In genomic region chr11:100961633-100962032, GRCh38 we compare ENCODE assay signal across 18 cellular contexts.
A peak's percentile ranks its signal among the peaks of the same experiment; 100 is the strongest.
DNase-seq lines count a peak whose midpoint lies in the region; FAIRE-seq and TF ChIP-seq lines count a peak whose summit lies in the region.
"Had no signal": no experiment of that assay in that cellular context is flagged by ENCODE, and none has a peak within 500 bp of the region (broad histone marks: within the 10 kb centered on the region; RNA-seq: fewer than 3 reads in every experiment).

No MANE protein-coding gene starts in this region.

- H3K4me1 ChIP-seq in breast epithelium, result no peaks in the 10 kb centered on the region
- no peaks in the 10 kb centered on the region for H3K4me1 ChIP-seq in effector memory CD4-positive, alpha-beta T cell (ENCODE audit: control insufficient read depth, insufficient read depth, low read length, poor library complexity, severe bottlenecking)
- no peaks in the 10 kb centered on the region for H3K4me1 ChIP-seq in CD4-positive, alpha-beta memory T cell (ENCODE audit: insufficient read depth, low read length)
- H3K4me1 ChIP-seq: BLaER1 treated with 17β-estradiol and CSF1 and Interleukin-3, amounts not matched to agents 10 nM and 100 nM had no signal

- H3K9me3 ChIP-seq in breast epithelium, result no peaks in the 10 kb centered on the region
- H3K9me3 ChIP-seq in effector memory CD4-positive, alpha-beta T cell (ENCODE audit: control insufficient read depth, low read length), result no peaks in the 10 kb centered on the region
- H3K9me3 ChIP-seq in CD4-positive, alpha-beta memory T cell (ENCODE audit: control insufficient read depth in 1 of 2, low read length in 2 of 2), result no peaks in the 10 kb centered on the region

- H3K27ac ChIP-seq in breast epithelium, result no peak overlapping the region
- H3K27ac ChIP-seq in effector memory CD4-positive, alpha-beta T cell (ENCODE audit: insufficient read depth, low read length, poor library complexity, severe bottlenecking), result no peak overlapping the region
- H3K27ac ChIP-seq in CD4-positive, alpha-beta memory T cell (ENCODE audit: low read depth, low read length), result no peak overlapping the region
- H3K27ac ChIP-seq: BLaER1 treated with 17β-estradiol and CSF1 and Interleukin-3, amounts not matched to agents 10 nM and 100 nM had no signal

- H3K36me3 ChIP-seq in breast epithelium (no peaks in the 10 kb centered on the region), bronchial epithelial cell (ENCODE audit: control insufficient read depth, insufficient read depth, low read length) (no peaks in the 10 kb centered on the region)
- H3K36me3 ChIP-seq in effector memory CD4-positive, alpha-beta T cell (ENCODE audit: control insufficient read depth, insufficient read depth, low read length), result no peaks in the 10 kb centered on the region
- no peaks in the 10 kb centered on the region for H3K36me3 ChIP-seq in CD4-positive, alpha-beta memory T cell (ENCODE audit: insufficient read depth, low read length)

- H3K4me1 Mint-ChIP-seq in MCF 10A (ENCODE audit: insufficient read depth, unreplicated experiment), result no peaks in the 10 kb centered on the region
- H3K4me1 Mint-ChIP-seq in CD4-positive, alpha-beta memory T cell, result no peaks in the 10 kb centered on the region
- H3K4me1 Mint-ChIP-seq: IgD-negative memory B cell had no signal

- H3K27ac Mint-ChIP-seq in MCF 10A (ENCODE audit: low read depth, unreplicated experiment), result no peak overlapping the region
- no peak overlapping the region for H3K27ac Mint-ChIP-seq in CD4-positive, alpha-beta memory T cell
- H3K27ac Mint-ChIP-seq: IgD-negative memory B cell had no signal

- H3K27me3 ChIP-seq in breast epithelium, result no peaks in the 10 kb centered on the region
- H3K27me3 ChIP-seq in bronchial epithelial cell (ENCODE audit: control insufficient read depth, insufficient read depth, low read length), result no peaks in the 10 kb centered on the region
- no peaks in the 10 kb centered on the region for H3K27me3 ChIP-seq in effector memory CD4-positive, alpha-beta T cell (replicated peaks; ENCODE audit: control insufficient read depth, insufficient read depth, low read length, poor library complexity, severe bottlenecking)
- H3K27me3 ChIP-seq in CD4-positive, alpha-beta memory T cell (ENCODE audit: insufficient read depth, low read length), result no peaks in the 10 kb centered on the region
- H3K27me3 ChIP-seq: BLaER1 treated with 17β-estradiol and CSF1 and Interleukin-3, amounts not matched to agents 10 nM and 100 nM had no signal

- peak; percentile 27 for DNase-seq in MCF 10A (ENCODE audit: unreplicated experiment)
- no peak for DNase-seq in breast epithelium (ENCODE audit: low spot score in 2 of 2)
- DNase-seq in OCI-M1 (lab: John Stamatoyannopoulos, UW), result peak; percentile 41
- DNase-seq in bronchial epithelial cell (ENCODE audit: low read depth), result peak; percentile 52
- peak; percentile 18 for DNase-seq in renal cortical epithelial cell (ENCODE audit: low read depth)
- DNase-seq in effector memory CD4-positive, alpha-beta T cell, result no peak
- DNase-seq in CD4-positive, alpha-beta memory T cell, result no peak
- no peak for DNase-seq in NCI-H1048 (lab: John Stamatoyannopoulos, UW)
- DNase-seq: 8988T, EL, NCI-H1417, NCI-H187 treated with DMSO at 0.1 percent for 48 hours, NCI-H446, NCI-H774 had no signal

- POLR2A ChIA-PET in MCF 10A (lab: Yijun Ruan, JAX), result no interaction called here
- POLR2A ChIA-PET in CD4-positive, alpha-beta memory T cell (lab: Charles Lee; ENCODE audit: partially characterized antibody), result no interaction called here

- no peak overlapping the region for H3K4me3 Mint-ChIP-seq in MCF 10A (ENCODE audit: unreplicated experiment)
- no peak overlapping the region for H3K4me3 Mint-ChIP-seq in CD4-positive, alpha-beta memory T cell
- H3K4me3 Mint-ChIP-seq: IgD-negative memory B cell had no signal

- no peak for TF ChIP-seq POLR2A in breast epithelium (IDR thresholded peaks at IDR 0.05)

- FAIRE-seq in bronchial epithelial cell (lab: Jason Lieb, UNC), result no peak
- FAIRE-seq: GM19239, RCC 7860 had no signal

- H3K36me3 Mint-ChIP-seq in MCF 10A (ENCODE audit: insufficient read depth, unreplicated experiment), result no peaks in the 10 kb centered on the region
- H3K36me3 Mint-ChIP-seq in CD4-positive, alpha-beta memory T cell, result no peaks in the 10 kb centered on the region

- H3K27me3 Mint-ChIP-seq in MCF 10A (ENCODE audit: insufficient read depth, unreplicated experiment), result no peaks in the 10 kb centered on the region
- H3K27me3 Mint-ChIP-seq in CD4-positive, alpha-beta memory T cell, result no peaks in the 10 kb centered on the region
- H3K27me3 Mint-ChIP-seq: IgD-negative memory B cell had no signal

- H3K4me3 ChIP-seq in breast epithelium, result no peak overlapping the region
- no peak overlapping the region for H3K4me3 ChIP-seq in bronchial epithelial cell (ENCODE audit: low read depth, low read length)
- H3K4me3 ChIP-seq in effector memory CD4-positive, alpha-beta T cell (ENCODE audit: insufficient read depth, low read depth, low read length, poor library complexity, severe bottlenecking), result no peak overlapping the region
- H3K4me3 ChIP-seq in CD4-positive, alpha-beta memory T cell (ENCODE audit: low read length in 2 of 2), result no peak overlapping the region
- H3K4me3 ChIP-seq: BLaER1 treated with 17β-estradiol and CSF1 and Interleukin-3, amounts not matched to agents 10 nM and 100 nM had no signal

- BruUV-seq in MCF 10A (replicated peaks; lab: Mats Ljungman, UMichigan), result no TSS peak

- CTCF ChIA-PET in MCF 10A (lab: Yijun Ruan, JAX), result interaction anchor here (0.5 to 1.1 kb wide), 4 partner anchors 18 to 431 kb away, joined by 3 to 5 read pairs (median 4); no protein-coding TSS in a partner anchor
- CTCF ChIA-PET in CD4-positive, alpha-beta memory T cell (lab: Charles Lee; ENCODE audit: partially characterized antibody), result no interaction called here

- no peaks in the 10 kb centered on the region for H3K9me3 Mint-ChIP-seq in MCF 10A (ENCODE audit: unreplicated experiment)
- peaks cover 0 to 6% (median 3%) of the 10 kb centered on the region in 8 donors for H3K9me3 Mint-ChIP-seq in CD4-positive, alpha-beta memory T cell
- H3K9me3 Mint-ChIP-seq: IgD-negative memory B cell had no signal

- TF ChIP-seq CTCF in MCF 10A (IDR thresholded peaks at IDR 0.05; ENCODE audit: unreplicated experiment), result no peak
- TF ChIP-seq CTCF in breast epithelium (IDR thresholded peaks at IDR 0.05), result no peak
- no peak for TF ChIP-seq CTCF in bronchial epithelial cell (IDR thresholded peaks at IDR 0.05; ENCODE audit: insufficient read depth, low read length, severe bottlenecking)

- intact Hi-C loops in MCF 10A (cut with micrococcal nuclease), result no loop called here
- intact Hi-C loops in breast epithelium (cut with DNase I; ENCODE audit: low total_unique reads), result no loop called here
- intact Hi-C loops in CD4-positive, alpha-beta memory T cell (cut with micrococcal nuclease), result no loop called here

Comparison
In these comparisons a context has a peak if more than half of its experiments do, and no peak if none do; other contexts are left out.
1. DNase-seq: peak in MCF 10A (single experiment), OCI-M1 (single experiment), bronchial epithelial cell (single experiment) and renal cortical epithelial cell (single experiment); none in breast epithelium (0 of 2), effector memory CD4-positive, alpha-beta T cell (0 of 3), CD4-positive, alpha-beta memory T cell (0 of 5) and NCI-H1048 (single experiment).